Comparison of ENCODE assay signal across 14 cellular contexts in the genomic region with DNA sequence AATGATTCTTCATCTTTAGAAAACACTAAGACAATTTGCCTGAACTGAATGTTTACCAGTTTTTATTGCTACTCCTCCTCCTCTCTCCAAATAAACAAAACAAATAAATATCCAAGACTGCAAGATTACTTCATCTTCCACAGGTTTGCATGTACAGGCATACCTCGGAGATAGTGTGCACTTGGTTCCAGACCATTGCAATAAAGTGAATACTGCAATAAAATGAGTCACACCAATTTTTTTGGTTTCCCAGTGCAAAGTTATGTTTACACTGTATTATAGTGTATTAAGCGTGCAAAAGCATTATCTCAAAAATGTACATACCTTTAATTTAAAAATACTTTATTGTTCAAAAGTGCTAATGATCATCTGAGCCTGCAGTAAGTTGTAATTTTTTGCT. TPM values are rescaled to one million over a fixed set of nuclear protein-coding genes. Genes with fewer than 3 reads are reported as not detected.
DNase-seq lines count a peak whose midpoint lies in the region; ATAC-seq and TF ChIP-seq lines count a peak whose summit lies in the region.
"Had no signal": no experiment of that assay in that cellular context is flagged by ENCODE, and none has a peak within 500 bp of the region (broad histone marks: within the 10 kb centered on the region; RNA-seq: fewer than 3 reads in every experiment).

No MANE protein-coding gene starts in this region.

- no peak overlapping the region for H3K9ac ChIP-seq in endodermal cell (ENCODE audit: extremely low read depth, low read length, poor library complexity, severe bottlenecking)
- H3K9ac ChIP-seq: KMS-11 had no signal

- H3K27ac ChIP-seq in 22Rv1 (peak overlapping the region; percentile 38), epithelial cell of prostate (no peak overlapping the region), endodermal cell (ENCODE audit: low read depth, low read length) (no peak overlapping the region)
- H3K27ac ChIP-seq: KMS-11 had no signal

- TF ChIP-seq CTCF in 22Rv1 (IDR thresholded peaks at IDR 0.05), result no peak
- TF ChIP-seq CTCF in mucosa of descending colon (IDR thresholded peaks at IDR 0.05), result no peak
- no peak for TF ChIP-seq CTCF in endodermal cell (conservative IDR thresholded peaks at IDR 0.05)

- H3K36me3 ChIP-seq in mucosa of descending colon (ENCODE audit: low read depth) (no peaks in the 10 kb centered on the region), endodermal cell (ENCODE audit: control insufficient read depth, insufficient read depth, low read length) (peaks cover 56% of the 10 kb centered on the region)

- H3K4me1 Mint-ChIP-seq in endodermal cell, result no peaks in the 10 kb centered on the region
- no peaks in the 10 kb centered on the region for H3K4me1 Mint-ChIP-seq in activated naive CD8-positive, alpha-beta T cell treated with anti-CD3 and anti-CD28 coated beads, Interleukin-2, amount 50 U/mL, for 24 hours
- H3K4me1 Mint-ChIP-seq: CD14-positive monocyte had no signal

- H3K27me3 ChIP-seq in endodermal cell (ENCODE audit: control insufficient read depth, insufficient read depth, low read length, poor library complexity, severe bottlenecking), result no peaks in the 10 kb centered on the region

- ATAC-seq in mucosa of descending colon (peak; percentile 77), HG03196 (IDR thresholded peaks at IDR 0.05; ENCODE audit: unreplicated experiment) (no peak)
- ATAC-seq in activated naive CD8-positive, alpha-beta T cell treated with anti-CD3 and anti-CD28 coated beads, Interleukin-2, amount 50 U/mL, for 24 hours, result no peak
- ATAC-seq: CD8-positive, alpha-beta T cell; GM12878; GM23338 had no signal

- no peaks in the 10 kb centered on the region for H3K27me3 Mint-ChIP-seq in endodermal cell (ENCODE audit: insufficient read depth)
- no peaks in the 10 kb centered on the region for H3K27me3 Mint-ChIP-seq in activated naive CD8-positive, alpha-beta T cell treated with anti-CD3 and anti-CD28 coated beads, Interleukin-2, amount 50 U/mL, for 24 hours

- H3K36me3 Mint-ChIP-seq in endodermal cell (ENCODE audit: low read depth), result peaks cover 54% of the 10 kb centered on the region
- H3K36me3 Mint-ChIP-seq in activated naive CD8-positive, alpha-beta T cell treated with anti-CD3 and anti-CD28 coated beads, Interleukin-2, amount 50 U/mL, for 24 hours (ENCODE audit: low read depth), result peaks cover 28% of the 10 kb centered on the region

- peak; percentile 27 for DNase-seq in LoVo (ENCODE audit: low spot score)
- DNase-seq in epithelial cell of prostate (ENCODE audit: low read depth, low spot score), result peak; percentile 0
- DNase-seq in mucosa of descending colon, result no peak
- DNase-seq in endodermal cell, result no peak
- DNase-seq in activated naive CD8-positive, alpha-beta T cell treated with anti-CD3 and anti-CD28 coated beads, Interleukin-2, amount 50 U/mL, for 24 hours, result no peak
- DNase-seq: Caco-2; CD8-positive, alpha-beta T cell; H7 had no signal

- no peak overlapping the region for H3K27ac Mint-ChIP-seq in endodermal cell
- no peak overlapping the region for H3K27ac Mint-ChIP-seq in activated naive CD8-positive, alpha-beta T cell treated with anti-CD3 and anti-CD28 coated beads, Interleukin-2, amount 50 U/mL, for 24 hours
- H3K27ac Mint-ChIP-seq: GM23338 had no signal

- no peak overlapping the region for H3K4me3 Mint-ChIP-seq in endodermal cell
- no peak overlapping the region for H3K4me3 Mint-ChIP-seq in activated naive CD8-positive, alpha-beta T cell treated with anti-CD3 and anti-CD28 coated beads, Interleukin-2, amount 50 U/mL, for 24 hours
- H3K4me3 Mint-ChIP-seq: CD14-positive monocyte; CD8-positive, alpha-beta T cell; GM23338 had no signal

- intact Hi-C loops in mucosa of descending colon (cut with DNase I, micrococcal nuclease), result no loop called here

- 94 to 100% methylated on average over 1 of the region's 2 CpGs for WGBS in endodermal cell (ENCODE audit: insufficient coverage in 1 of 2, insufficient read length in 1 of 2), 2 experiments

- peaks cover 5% of the 10 kb centered on the region for H3K9me3 Mint-ChIP-seq in endodermal cell
- H3K9me3 Mint-ChIP-seq in activated naive CD8-positive, alpha-beta T cell treated with anti-CD3 and anti-CD28 coated beads, Interleukin-2, amount 50 U/mL, for 24 hours, result no peaks in the 10 kb centered on the region
- H3K9me3 Mint-ChIP-seq: CD14-positive monocyte; CD8-positive, alpha-beta T cell; GM23338 had no signal

- H3K4me3 ChIP-seq in mucosa of descending colon, result no peak overlapping the region
- no peak overlapping the region for H3K4me3 ChIP-seq in endodermal cell (ENCODE audit: low read length)
- H3K4me3 ChIP-seq: GM12878, GM23338 had no signal

- H3K9me3 ChIP-seq in mucosa of descending colon (no peaks in the 10 kb centered on the region), endodermal cell (ENCODE audit: control insufficient read depth, low read length) (peaks cover 17% of the 10 kb centered on the region)
- H3K9me3 ChIP-seq: Caco-2 had no signal

- no peaks in the 10 kb centered on the region for H3K4me1 ChIP-seq in mucosa of descending colon (ENCODE audit: low read depth)
- no peaks in the 10 kb centered on the region for H3K4me1 ChIP-seq in endodermal cell (ENCODE audit: control insufficient read depth, insufficient read depth, low read length)
- H3K4me1 ChIP-seq: Caco-2 had no signal

RNA-seq across cellular contexts. Expression of a gene that starts 53.3 kb away (rescaled TPM):
- total RNA-seq in mucosa of descending colon (100 to 1,000 TPM in 1 of 3 donors, 10 to 100 TPM in 2; 44.8 to 104 (median 60.4) TPM), endodermal cell (10 to 100 TPM; 60.3 to 88.4 TPM)
- polyA plus RNA-seq in endodermal cell (2013, experiment 1 of 2), result 64.0 TPM
- polyA plus RNA-seq in endodermal cell (2013, experiment 2 of 2), result 67.2 TPM

Comparison
In these comparisons a context has a peak if more than half of its experiments do, and no peak if none do; other contexts are left out.
1. DNase-seq: peak in LoVo (single experiment) and epithelial cell of prostate (single experiment); none in mucosa of descending colon (0 of 3), endodermal cell (single experiment) and activated naive CD8-positive, alpha-beta T cell treated with anti-CD3 and anti-CD28 coated beads, Interleukin-2, amount 50 U/mL, for 24 hours (single experiment).